ENCODE assay signal across 12 cellular contexts in the genomic region with DNA sequence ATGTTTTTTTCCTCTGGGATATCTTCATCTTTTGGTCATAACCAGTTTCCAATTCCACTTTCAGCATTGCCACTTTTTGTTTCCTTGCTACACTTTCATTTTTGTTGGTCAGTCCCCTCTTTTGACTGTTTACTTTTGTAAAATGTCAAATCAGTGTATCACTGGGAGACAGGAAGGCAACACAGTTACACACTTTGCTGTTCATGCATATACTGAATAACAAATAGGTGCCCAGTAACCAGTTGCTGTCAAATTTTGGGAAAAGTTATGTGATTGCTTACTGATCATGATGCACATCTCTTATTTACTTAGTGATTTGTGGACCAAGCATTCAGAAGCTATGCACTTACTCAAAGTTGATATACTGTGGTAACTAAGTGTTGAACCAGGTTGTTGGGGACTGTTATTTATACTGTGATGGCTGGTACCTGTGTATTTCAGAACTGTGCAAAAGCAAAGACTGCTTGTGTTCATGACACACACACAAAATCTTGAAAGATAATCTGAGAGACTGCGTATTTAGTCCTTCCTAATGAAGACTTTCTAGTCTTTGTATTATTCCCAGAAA. TPM values are rescaled to one million over a fixed set of nuclear protein-coding genes. Genes with fewer than 3 reads are reported as not detected.
A peak's percentile ranks its signal among the peaks of the same experiment; 100 is the strongest.
DNase-seq lines count a peak whose midpoint lies in the region; ATAC-seq and TF ChIP-seq lines count a peak whose summit lies in the region.
"Had no signal": no experiment of that assay in that cellular context is flagged by ENCODE, and none has a peak within 500 bp of the region (broad histone marks: within the 10 kb centered on the region; RNA-seq: fewer than 3 reads in every experiment).

No MANE protein-coding gene starts in this region.

- H3K79me2 ChIP-seq in GM23248 (ENCODE audit: insufficient read depth), result peaks cover 100% of the 10 kb centered on the region

- H3K4me1 ChIP-seq in GM23248 (ENCODE audit: insufficient read depth) (0 out of 2 replicates have a peak, but pooled peaks cover 9% of the 10 kb centered on the region), heart left ventricle (peaks cover 0 to 37% (median 20%) of the 10 kb centered on the region in 12 donors)
- H3K4me1 ChIP-seq in naive thymus-derived CD4-positive, alpha-beta T cell (ENCODE audit: control insufficient read depth in 2 of 2, insufficient read depth in 2 of 2, low read length in 2 of 2), result peaks cover 4 to 11% of the 10 kb centered on the region in 2 donors

- H3K36me3 Mint-ChIP-seq in activated CD4-positive, alpha-beta T cell treated with anti-CD3 and anti-CD28 coated beads for 36 hours (ENCODE audit: low read depth), result peaks cover 15% of the 10 kb centered on the region
- peaks cover 7% of the 10 kb centered on the region for H3K36me3 Mint-ChIP-seq in activated naive CD8-positive, alpha-beta T cell
- peaks cover 0 to 13% (median 5%) of the 10 kb centered on the region in 5 donors for H3K36me3 Mint-ChIP-seq in naive thymus-derived CD4-positive, alpha-beta T cell

- H3K27ac ChIP-seq in GM23248, result no peak overlapping the region
- no peak overlapping the region for H3K27ac ChIP-seq in naive thymus-derived CD4-positive, alpha-beta T cell (ENCODE audit: low read depth, low read length)
- H3K27ac ChIP-seq in heart left ventricle, result no peak overlapping the region

- H3K4me1 Mint-ChIP-seq in activated CD4-positive, alpha-beta T cell treated with anti-CD3 and anti-CD28 coated beads for 36 hours, result peaks cover 75% of the 10 kb centered on the region
- peaks cover 78% of the 10 kb centered on the region for H3K4me1 Mint-ChIP-seq in activated naive CD8-positive, alpha-beta T cell (ENCODE audit: low read depth)
- H3K4me1 Mint-ChIP-seq in naive thymus-derived CD4-positive, alpha-beta T cell, result peaks cover 35 to 87% (median 74%) of the 10 kb centered on the region in 7 donors

- no peaks in the 10 kb centered on the region for H3K9me2 ChIP-seq in GM23248 (ENCODE audit: insufficient read depth)

- in situ Hi-C loops in GM23248 (cut with MboI), result no loop called here

- no peak for TF ChIP-seq POLR2A in heart left ventricle (IDR thresholded peaks at IDR 0.05)

- H2AFZ ChIP-seq in GM23248, result no peak overlapping the region

- H3K27me3 Mint-ChIP-seq in activated CD4-positive, alpha-beta T cell treated with anti-CD3 and anti-CD28 coated beads for 36 hours, result no peaks in the 10 kb centered on the region
- H3K27me3 Mint-ChIP-seq in activated naive CD8-positive, alpha-beta T cell, result no peaks in the 10 kb centered on the region
- no peaks in the 10 kb centered on the region for H3K27me3 Mint-ChIP-seq in naive thymus-derived CD4-positive, alpha-beta T cell

- H3K9ac ChIP-seq in GM23248, result no peak overlapping the region

- ATAC-seq in activated CD4-positive, alpha-beta T cell treated with anti-CD3 and anti-CD28 coated beads for 36 hours, result peak; percentile 52
- ATAC-seq in naive thymus-derived CD4-positive, alpha-beta T cell, result no peak
- no peak for ATAC-seq in heart left ventricle

- H3K36me3 ChIP-seq in GM23248 (ENCODE audit: low read depth) (no peaks in the 10 kb centered on the region), heart left ventricle (no peaks in the 10 kb centered on the region)
- no peaks in the 10 kb centered on the region for H3K36me3 ChIP-seq in naive thymus-derived CD4-positive, alpha-beta T cell (ENCODE audit: control insufficient read depth in 2 of 3, insufficient read depth in 3 of 3, low read length in 3 of 3)

- CTCF ChIA-PET in activated CD4-positive, alpha-beta T cell treated with anti-CD3 and anti-CD28 coated beads for 36 hours (lab: Charles Lee), result no interaction called here
- CTCF ChIA-PET in naive thymus-derived CD4-positive, alpha-beta T cell (lab: Charles Lee), result no interaction called here

- H3K9me3 ChIP-seq in GM23248 (ENCODE audit: low read depth) (no peaks in the 10 kb centered on the region), heart left ventricle (no peaks in the 10 kb centered on the region)
- H3K9me3 ChIP-seq in naive thymus-derived CD4-positive, alpha-beta T cell (ENCODE audit: control insufficient read depth in 2 of 3, low read length in 3 of 3), result no peaks in the 10 kb centered on the region

- DNase-seq in activated CD4-positive, alpha-beta T cell treated with anti-CD3 and anti-CD28 coated beads for 36 hours, result no peak
- no peak for DNase-seq in activated CD4-positive, alpha-beta T cell treated with anti-CD3 and anti-CD28 coated beads, Interleukin-2, amount 50 U/mL, for 4 hours
- DNase-seq in GM23248 (peak; percentile 5), SHP77 treated with DMSO at 0.1 percent for 48 hours (lab: John Stamatoyannopoulos, UW) (no peak), NCI-H446 (lab: John Stamatoyannopoulos, UW) (no peak), heart left ventricle (no peak)
- DNase-seq in naive thymus-derived CD4-positive, alpha-beta T cell, result no peak
- DNase-seq: erythroblast, glutamatergic neuron, KG1, NCI-H2171 treated with DMSO at 0.1 percent for 48 hours had no signal

- no peak overlapping the region for H3K4me2 ChIP-seq in GM23248 (ENCODE audit: unreplicated experiment)

- H3F3A ChIP-seq in GM23248 (ENCODE audit: insufficient read depth), result peaks cover 13% of the 10 kb centered on the region; the same call in 1 of the 2 replicates

- H3K4me3 Mint-ChIP-seq in activated CD4-positive, alpha-beta T cell treated with anti-CD3 and anti-CD28 coated beads for 36 hours, result no peak overlapping the region
- peak overlapping the region; percentile 12 for H3K4me3 Mint-ChIP-seq in activated naive CD8-positive, alpha-beta T cell
- peak overlapping the region in 4 of 10 donors; percentile 3 to 56 (median 28) for H3K4me3 Mint-ChIP-seq in naive thymus-derived CD4-positive, alpha-beta T cell

- H3K9me3 Mint-ChIP-seq in activated CD4-positive, alpha-beta T cell treated with anti-CD3 and anti-CD28 coated beads for 36 hours (ENCODE audit: low read depth), result no peaks in the 10 kb centered on the region
- H3K9me3 Mint-ChIP-seq in activated naive CD8-positive, alpha-beta T cell (ENCODE audit: low read depth), result no peaks in the 10 kb centered on the region
- H3K9me3 Mint-ChIP-seq in naive thymus-derived CD4-positive, alpha-beta T cell, result no peaks in the 10 kb centered on the region

- no peak overlapping the region for H3K4me3 ChIP-seq in GM23248
- H3K4me3 ChIP-seq in naive thymus-derived CD4-positive, alpha-beta T cell (ENCODE audit: low read length), result no peak overlapping the region
- H3K4me3 ChIP-seq in heart left ventricle, result no peak overlapping the region

- intact Hi-C loops in activated CD4-positive, alpha-beta T cell treated with anti-CD3 and anti-CD28 coated beads for 36 hours (cut with DNase I, micrococcal nuclease), result loop anchor here (2.0 to 5.0 kb wide), 3 partner anchors 14 to 42 kb away; a partner anchor contains a TSS
- intact Hi-C loops in naive thymus-derived CD4-positive, alpha-beta T cell (cut with micrococcal nuclease), result loop anchor here (2.0 to 5.0 kb wide), 2 partner anchors 14 to 39 kb away; a partner anchor contains a TSS
- intact Hi-C loops in heart left ventricle (cut with DNase I), result loop anchor here in 1 of 10 donors (5.0 kb wide), 1 partner anchor 34 kb away; no protein-coding TSS in a partner anchor

- POLR2A ChIA-PET in activated CD4-positive, alpha-beta T cell treated with anti-CD3 and anti-CD28 coated beads for 36 hours (lab: Charles Lee), result interaction anchor here (0.5 kb wide), 1 partner anchor 401 kb away, joined by 3 read pairs; no protein-coding TSS in a partner anchor
- POLR2A ChIA-PET in naive thymus-derived CD4-positive, alpha-beta T cell (lab: Charles Lee), result no interaction called here

- WGBS in GM23248 (ENCODE audit: low coverage in 1 of 2, low lambda C conversion rate in 2 of 2, missing lambda C conversion rate in 2 of 2), 2 experiments, result 98 to 100% methylated on average over 1 of the region's 1 CpG
- 89 to 98% (median 96%) methylated on average over 1 of the region's 1 CpG for WGBS in heart left ventricle, 4 donors

- peak overlapping the region; percentile 11 for H3K27ac Mint-ChIP-seq in activated CD4-positive, alpha-beta T cell treated with anti-CD3 and anti-CD28 coated beads for 36 hours
- H3K27ac Mint-ChIP-seq in activated naive CD8-positive, alpha-beta T cell, result peak overlapping the region; percentile 47
- H3K27ac Mint-ChIP-seq in naive thymus-derived CD4-positive, alpha-beta T cell, result peak overlapping the region in 6 of 9 donors; percentile 4 to 79 (median 53)

- TF ChIP-seq CTCF in heart left ventricle (IDR thresholded peaks at IDR 0.05), result no peak

- H3K27me3 ChIP-seq in GM23248 (replicated peaks; ENCODE audit: insufficient read depth), result no peaks in the 10 kb centered on the region
- no peaks in the 10 kb centered on the region for H3K27me3 ChIP-seq in naive thymus-derived CD4-positive, alpha-beta T cell (ENCODE audit: control insufficient read depth in 2 of 2, insufficient read depth in 2 of 2, low read length in 2 of 2)
- H3K27me3 ChIP-seq in heart left ventricle, result no peaks in the 10 kb centered on the region

- H4K20me1 ChIP-seq in GM23248 (ENCODE audit: insufficient read depth), result peaks cover 26% of the 10 kb centered on the region; the same call in 1 of the 2 replicates

RNA-seq across cellular contexts. Expression of a gene that starts 41.0 kb away (rescaled TPM):
- total RNA-seq in activated CD4-positive, alpha-beta T cell treated with anti-CD3 and anti-CD28 coated beads for 36 hours, result 10 to 100 TPM; 68.8 to 81.8 TPM
- total RNA-seq in GM23248 (2014; rRNA removed; shearing (Covaris generic)), result 14.1 and 31.5 TPM in 2 replicates
- polyA plus RNA-seq in GM23248 (2016; fragmentation: Nextera tagmentation; extraction: Ambion mirVana) (17.9 and 21.7 TPM in 2 replicates), heart left ventricle (1 to 10 TPM; 4.0 to 5.6 TPM)
- total RNA-seq in naive thymus-derived CD4-positive, alpha-beta T cell, result 10 to 100 TPM; 62.4 to 87.5 (median 74.3) TPM
- polyA plus RNA-seq in naive thymus-derived CD4-positive, alpha-beta T cell, result 10 to 100 TPM; 27.4 to 28.5 TPM
- 10 to 100 TPM; 13.6 to 35.8 (median 28.1) TPM for total RNA-seq in heart left ventricle
